In genomic region chr13:79435549-79435948, GRCh38 we compare ENCODE assay signal across 16 cellular contexts. TPM values are rescaled to one million over a fixed set of nuclear protein-coding genes. Genes with fewer than 3 reads are reported as not detected.
DNase-seq lines count a peak whose midpoint lies in the region; ATAC-seq and TF ChIP-seq lines count a peak whose summit lies in the region.
"Had no signal": no experiment of that assay in that cellular context is flagged by ENCODE, and none has a peak within 500 bp of the region (broad histone marks: within the 10 kb centered on the region; RNA-seq: fewer than 3 reads in every experiment).

No MANE protein-coding gene starts in this region.

- CTCF ChIA-PET in CD4-positive, alpha-beta T cell (lab: Charles Lee): no interaction called here
- CTCF ChIA-PET in activated CD4-positive, alpha-beta memory T cell treated with anti-CD3 and anti-CD28 coated beads for 36 hours (lab: Charles Lee): interaction anchor here (1.7 to 1.8 kb wide), 2 partner anchors 10 to 12 kb away, joined by 5 to 13 read pairs; no protein-coding TSS in a partner anchor

- no peak overlapping the region for H3K4me3 Mint-ChIP-seq in nephron progenitor cell
- H3K4me3 Mint-ChIP-seq in CD4-positive, alpha-beta T cell: no peak overlapping the region
- no peak overlapping the region for H3K4me3 Mint-ChIP-seq in activated CD4-positive, alpha-beta memory T cell treated with anti-CD3 and anti-CD28 coated beads for 36 hours
- H3K4me3 Mint-ChIP-seq: activated naive CD8-positive, alpha-beta T cell treated with anti-CD3 and anti-CD28 coated beads for 36 hours had no signal

- no peak for ATAC-seq in CD4-positive, alpha-beta T cell (ENCODE audit: poor library complexity)
- ATAC-seq: upper lobe of right lung had no signal

- DNase-seq in AG08395 (ENCODE audit: low spot score) (peak; percentile 7), HS-5 (ENCODE audit: low read depth) (peak; percentile 37), astrocyte of the cerebellum (ENCODE audit: low read depth) (peak; percentile 6), iris pigment epithelial cell (ENCODE audit: low read depth) (peak; percentile 68), nephron progenitor cell (no peak), iPS-NIHi11 (ENCODE audit: low spot score) (no peak)
- no peak for DNase-seq in CD4-positive, alpha-beta T cell
- no peak for DNase-seq in activated CD4-positive, alpha-beta memory T cell treated with anti-CD3 and anti-CD28 coated beads for 36 hours
- DNase-seq: activated CD8-positive, alpha-beta memory T cell treated with anti-CD3 and anti-CD28 coated beads, Interleukin-2, amount 50 U/mL, for 48 hours; activated naive CD8-positive, alpha-beta T cell treated with anti-CD3 and anti-CD28 coated beads for 36 hours; AML-193; DND-41; H7; NCI-H1048; NCI-H2227 treated with DMSO at 0.1 percent for 48 hours; upper lobe of right lung had no signal

- POLR2A ChIA-PET in CD4-positive, alpha-beta T cell (lab: Charles Lee): no interaction called here
- POLR2A ChIA-PET in activated CD4-positive, alpha-beta memory T cell treated with anti-CD3 and anti-CD28 coated beads for 36 hours (lab: Charles Lee): interaction anchor here (0.6 kb wide), 1 partner anchor 29 kb away, joined by 3 read pairs; no protein-coding TSS in a partner anchor

- H3K9me3 Mint-ChIP-seq in nephron progenitor cell: peaks cover 4% of the 10 kb centered on the region
- no peaks in the 10 kb centered on the region for H3K9me3 Mint-ChIP-seq in CD4-positive, alpha-beta T cell
- H3K9me3 Mint-ChIP-seq in activated CD4-positive, alpha-beta memory T cell treated with anti-CD3 and anti-CD28 coated beads for 36 hours: no peaks in the 10 kb centered on the region
- H3K9me3 Mint-ChIP-seq: activated naive CD8-positive, alpha-beta T cell treated with anti-CD3 and anti-CD28 coated beads for 36 hours had no signal

- H3K9me3 ChIP-seq in CD4-positive, alpha-beta T cell (ENCODE audit: control insufficient read depth, low read length): no peaks in the 10 kb centered on the region
- H3K9me3 ChIP-seq: upper lobe of right lung had no signal

- no peak for TF ChIP-seq CTCF in astrocyte of the cerebellum (IDR thresholded peaks at IDR 0.05; ENCODE audit: low read depth, low read length, missing control alignments)
- no peak for TF ChIP-seq CTCF in nephron progenitor cell (IDR thresholded peaks at IDR 0.05)
- TF ChIP-seq CTCF in CD4-positive, alpha-beta T cell (IDR thresholded peaks at IDR 0.05): no peak

- H3K27ac Mint-ChIP-seq in nephron progenitor cell: no peak overlapping the region
- no peak overlapping the region for H3K27ac Mint-ChIP-seq in CD4-positive, alpha-beta T cell
- no peak overlapping the region for H3K27ac Mint-ChIP-seq in activated CD4-positive, alpha-beta memory T cell treated with anti-CD3 and anti-CD28 coated beads for 36 hours

- H3K36me3 Mint-ChIP-seq in nephron progenitor cell (ENCODE audit: low read depth): no peaks in the 10 kb centered on the region
- no peaks in the 10 kb centered on the region for H3K36me3 Mint-ChIP-seq in CD4-positive, alpha-beta T cell (ENCODE audit: low read depth)
- H3K36me3 Mint-ChIP-seq in activated CD4-positive, alpha-beta memory T cell treated with anti-CD3 and anti-CD28 coated beads for 36 hours: no peaks in the 10 kb centered on the region
- H3K36me3 Mint-ChIP-seq: activated naive CD8-positive, alpha-beta T cell treated with anti-CD3 and anti-CD28 coated beads for 36 hours had no signal

- no peak overlapping the region for H3K27ac ChIP-seq in CD4-positive, alpha-beta T cell (ENCODE audit: low read depth, low read length)
- H3K27ac ChIP-seq: upper lobe of right lung had no signal

- no peaks in the 10 kb centered on the region for H3K4me1 Mint-ChIP-seq in nephron progenitor cell
- no peaks in the 10 kb centered on the region for H3K4me1 Mint-ChIP-seq in CD4-positive, alpha-beta T cell (ENCODE audit: low read depth)
- H3K4me1 Mint-ChIP-seq in activated CD4-positive, alpha-beta memory T cell treated with anti-CD3 and anti-CD28 coated beads for 36 hours (ENCODE audit: low read depth): peaks cover 16% of the 10 kb centered on the region

- H3K4me3 ChIP-seq in astrocyte of the cerebellum (ENCODE audit: low read depth, low read length): no peak overlapping the region
- H3K4me3 ChIP-seq: upper lobe of right lung had no signal

- no peaks in the 10 kb centered on the region for H3K27me3 ChIP-seq in CD4-positive, alpha-beta T cell (ENCODE audit: control insufficient read depth, insufficient read depth, low read length)
- H3K27me3 ChIP-seq: upper lobe of right lung had no signal

- H3K27me3 Mint-ChIP-seq in nephron progenitor cell (ENCODE audit: low read depth, poor library complexity): no peaks in the 10 kb centered on the region
- no peaks in the 10 kb centered on the region for H3K27me3 Mint-ChIP-seq in CD4-positive, alpha-beta T cell
- H3K27me3 Mint-ChIP-seq in activated CD4-positive, alpha-beta memory T cell treated with anti-CD3 and anti-CD28 coated beads for 36 hours: no peaks in the 10 kb centered on the region
- H3K27me3 Mint-ChIP-seq: activated naive CD8-positive, alpha-beta T cell treated with anti-CD3 and anti-CD28 coated beads for 36 hours had no signal

- intact Hi-C loops in CD4-positive, alpha-beta T cell (cut with DNase I, micrococcal nuclease): no loop called here
- intact Hi-C loops in activated CD4-positive, alpha-beta memory T cell treated with anti-CD3 and anti-CD28 coated beads for 36 hours (cut with micrococcal nuclease): no loop called here

- in situ Hi-C loops in astrocyte of the cerebellum (cut with HindIII; ENCODE audit: low sequenced_read_pairs): no loop called here

RNA-seq across cellular contexts. Expression of gene RBM26, which starts 29.5 kb away (rescaled TPM):
- 10 to 100 TPM; 67.3 to 68.0 TPM for total RNA-seq in CD4-positive, alpha-beta T cell
- total RNA-seq in activated CD4-positive, alpha-beta memory T cell treated with anti-CD3 and anti-CD28 coated beads for 36 hours: 10 to 100 TPM; 54.8 to 57.7 TPM

RNA-seq across cellular contexts. Expression of gene NDFIP2, which starts 45.4 kb away (rescaled TPM):
- total RNA-seq in CD4-positive, alpha-beta T cell: 1 to 10 TPM; 3.2 to 3.4 TPM
- 100 to 1,000 TPM; 175 to 178 TPM for total RNA-seq in activated CD4-positive, alpha-beta memory T cell treated with anti-CD3 and anti-CD28 coated beads for 36 hours

Comparison
In these comparisons a context has a peak if more than half of its experiments do, and no peak if none do; other contexts are left out.
1. DNase-seq: peak in AG08395 (single experiment), HS-5 (single experiment), astrocyte of the cerebellum (single experiment) and iris pigment epithelial cell (single experiment); none in nephron progenitor cell (single experiment), iPS-NIHi11 (single experiment), CD4-positive, alpha-beta T cell (0 of 10) and activated CD4-positive, alpha-beta memory T cell treated with anti-CD3 and anti-CD28 coated beads for 36 hours (single experiment).
2. RNA of gene NDFIP2, which starts 45.4 kb away (total RNA-seq): 175 to 178 TPM in activated CD4-positive, alpha-beta memory T cell treated with anti-CD3 and anti-CD28 coated beads for 36 hours; 3.2 to 3.4 TPM in CD4-positive, alpha-beta T cell; every median in the first group is over 10 times any median in the second.